In the genomic region with DNA sequence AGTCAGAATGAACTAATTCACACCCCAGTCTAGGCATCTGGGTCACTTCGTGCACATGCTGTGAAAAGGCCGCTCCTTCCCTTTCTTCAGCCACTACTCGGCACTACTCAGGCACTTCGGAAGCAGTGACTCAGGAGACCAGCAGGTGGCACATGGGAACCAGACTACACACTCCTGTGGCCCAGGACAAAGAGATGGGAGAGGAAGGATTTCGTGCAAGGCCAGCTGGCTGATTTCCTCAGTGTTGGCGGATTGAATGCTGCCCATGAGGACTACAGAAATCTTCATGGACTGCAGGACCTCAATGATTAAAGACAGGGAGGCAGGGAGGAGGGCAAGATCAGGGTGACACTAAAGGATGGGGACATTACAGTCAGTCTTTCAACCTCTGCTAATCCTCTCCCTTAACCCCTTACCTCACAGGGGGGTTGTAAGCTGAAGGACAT, we compare ENCODE assay signal across 8 cellular contexts.
DNase-seq lines count a peak whose midpoint lies in the region; ATAC-seq and TF ChIP-seq lines count a peak whose summit lies in the region.

No MANE protein-coding gene starts in this region.

- no peaks in the 10 kb centered on the region for H3K27me3 Mint-ChIP-seq in CD4-positive, alpha-beta T cell
- no peaks in the 10 kb centered on the region for H3K27me3 Mint-ChIP-seq in activated CD4-positive, alpha-beta T cell treated with anti-CD3 and anti-CD28 coated beads for 36 hours

- TF ChIP-seq RAD21 in liver (IDR thresholded peaks at IDR 0.05) = peak; percentile 94 to 99

- no peak overlapping the region for H3K27ac ChIP-seq in CD4-positive, alpha-beta T cell (ENCODE audit: low read depth, low read length)
- H3K27ac ChIP-seq in liver (ENCODE audit: low read depth in 1 of 2, low read length in 2 of 2) = no peak overlapping the region

- CTCF ChIA-PET in CD4-positive, alpha-beta T cell (lab: Charles Lee) = no interaction called here
- CTCF ChIA-PET in activated CD4-positive, alpha-beta T cell treated with anti-CD3 and anti-CD28 coated beads for 36 hours (lab: Charles Lee) = interaction anchor here (0.6 to 1.5 kb wide), 9 partner anchors 8 to 941 kb away, joined by 3 to 6 read pairs (median 3); no protein-coding TSS in a partner anchor

- H3K27ac Mint-ChIP-seq in CD4-positive, alpha-beta T cell = no peak overlapping the region
- no peak overlapping the region for H3K27ac Mint-ChIP-seq in activated CD4-positive, alpha-beta T cell treated with anti-CD3 and anti-CD28 coated beads for 36 hours

- POLR2A ChIA-PET in CD4-positive, alpha-beta T cell (lab: Charles Lee) = no interaction called here
- POLR2A ChIA-PET in activated CD4-positive, alpha-beta T cell treated with anti-CD3 and anti-CD28 coated beads for 36 hours (lab: Charles Lee) = no interaction called here

- H3K36me3 ChIP-seq in liver (ENCODE audit: control insufficient read depth in 4 of 4, insufficient read depth in 3 of 4, low read depth in 1 of 4, low read length in 3 of 4) = no peaks in the 10 kb centered on the region

- peak; percentile 64 for TF ChIP-seq CTCF in CD4-positive, alpha-beta T cell (IDR thresholded peaks at IDR 0.05)
- peak; percentile 90 for TF ChIP-seq CTCF in liver (IDR thresholded peaks at IDR 0.05; ENCODE audit: low read depth, low read length, missing input control)

- no peaks in the 10 kb centered on the region for H3K9me3 ChIP-seq in CD4-positive, alpha-beta T cell (ENCODE audit: control insufficient read depth, low read length)
- no peaks in the 10 kb centered on the region for H3K9me3 ChIP-seq in liver (ENCODE audit: control insufficient read depth in 4 of 4, low read length in 3 of 4)

- no peak overlapping the region for H3K4me3 Mint-ChIP-seq in CD4-positive, alpha-beta T cell
- no peak overlapping the region for H3K4me3 Mint-ChIP-seq in activated CD4-positive, alpha-beta T cell treated with anti-CD3 and anti-CD28 coated beads for 36 hours

- no peaks in the 10 kb centered on the region for H3K27me3 ChIP-seq in CD4-positive, alpha-beta T cell (ENCODE audit: control insufficient read depth, insufficient read depth, low read length)
- H3K27me3 ChIP-seq in liver (ENCODE audit: control insufficient read depth in 4 of 4, insufficient read depth in 4 of 4, low read length in 3 of 4) = no peaks in the 10 kb centered on the region

- intact Hi-C loops in CD4-positive, alpha-beta T cell (cut with DNase I, micrococcal nuclease) = loop anchor here (1.0 to 2.0 kb wide), 4 partner anchors 851 to 943 kb away; no protein-coding TSS in a partner anchor
- intact Hi-C loops in activated CD4-positive, alpha-beta T cell treated with anti-CD3 and anti-CD28 coated beads for 36 hours (cut with DNase I, micrococcal nuclease) = loop anchor here (1.0 to 5.0 kb wide), 7 partner anchors 98 to 941 kb away; a partner anchor contains a TSS

- peak; percentile 75 for ATAC-seq in CD4-positive, alpha-beta T cell (ENCODE audit: poor library complexity)
- ATAC-seq in GM19328 (IDR thresholded peaks at IDR 0.05; ENCODE audit: unreplicated experiment) (peak; percentile 67), HG03432 (IDR thresholded peaks at IDR 0.05; ENCODE audit: unreplicated experiment) (peak; percentile 57)
- peak; percentile 94 for ATAC-seq in activated CD4-positive, alpha-beta T cell treated with anti-CD3 and anti-CD28 coated beads for 36 hours

- H3K4me3 ChIP-seq in liver (ENCODE audit: low read depth in 1 of 3, low read length in 3 of 3) = no peak overlapping the region

- H3K9me3 Mint-ChIP-seq in CD4-positive, alpha-beta T cell = no peaks in the 10 kb centered on the region
- H3K9me3 Mint-ChIP-seq in activated CD4-positive, alpha-beta T cell treated with anti-CD3 and anti-CD28 coated beads for 36 hours (ENCODE audit: low read depth) = no peaks in the 10 kb centered on the region

- no peak overlapping the region for H3K9ac ChIP-seq in liver (ENCODE audit: low read depth in 1 of 2, low read length in 2 of 2)

- no peaks in the 10 kb centered on the region for H3K4me1 Mint-ChIP-seq in CD4-positive, alpha-beta T cell (ENCODE audit: low read depth)
- H3K4me1 Mint-ChIP-seq in activated CD4-positive, alpha-beta T cell treated with anti-CD3 and anti-CD28 coated beads for 36 hours = no peaks in the 10 kb centered on the region

- WGBS in liver = 10% methylated on average over 6 of the region's 6 CpGs

- H3K36me3 Mint-ChIP-seq in CD4-positive, alpha-beta T cell (ENCODE audit: low read depth) = no peaks in the 10 kb centered on the region
- H3K36me3 Mint-ChIP-seq in activated CD4-positive, alpha-beta T cell treated with anti-CD3 and anti-CD28 coated beads for 36 hours (ENCODE audit: low read depth) = no peaks in the 10 kb centered on the region

- peak; percentile 16 to 52 (median 38) for DNase-seq in CD4-positive, alpha-beta T cell
- DNase-seq in NCI-H460 (ENCODE audit: extremely low read depth, low read depth) (peak; percentile 78), dedifferentiated amniotic fluid mesenchymal stem cell (ENCODE audit: extremely low spot score) (peak; percentile 86)
- DNase-seq in activated CD4-positive, alpha-beta T cell treated with anti-CD3 and anti-CD28 coated beads for 36 hours = peak; percentile 76
- peak; percentile 6 to 23 (median 15) for DNase-seq in stimulated activated CD4-positive, alpha-beta T cell treated with anti-CD3 and anti-CD28 coated beads, TNF-alpha, amount 100 ng/mL, for 1 hour (ENCODE audit: low read depth in 3 of 3, low spot score in 1 of 3)

- H3K4me1 ChIP-seq in liver (ENCODE audit: control insufficient read depth in 4 of 4, insufficient read depth in 4 of 4, low read length in 3 of 4) = peaks cover 0 to 2% (median 0%) of the 10 kb centered on the region in 4 donors

TF ChIP-seq in liver, 16 proteins besides CTCF, POLR2A, EP300 and RAD21:
- TF ChIP-seq, protein P1, sequence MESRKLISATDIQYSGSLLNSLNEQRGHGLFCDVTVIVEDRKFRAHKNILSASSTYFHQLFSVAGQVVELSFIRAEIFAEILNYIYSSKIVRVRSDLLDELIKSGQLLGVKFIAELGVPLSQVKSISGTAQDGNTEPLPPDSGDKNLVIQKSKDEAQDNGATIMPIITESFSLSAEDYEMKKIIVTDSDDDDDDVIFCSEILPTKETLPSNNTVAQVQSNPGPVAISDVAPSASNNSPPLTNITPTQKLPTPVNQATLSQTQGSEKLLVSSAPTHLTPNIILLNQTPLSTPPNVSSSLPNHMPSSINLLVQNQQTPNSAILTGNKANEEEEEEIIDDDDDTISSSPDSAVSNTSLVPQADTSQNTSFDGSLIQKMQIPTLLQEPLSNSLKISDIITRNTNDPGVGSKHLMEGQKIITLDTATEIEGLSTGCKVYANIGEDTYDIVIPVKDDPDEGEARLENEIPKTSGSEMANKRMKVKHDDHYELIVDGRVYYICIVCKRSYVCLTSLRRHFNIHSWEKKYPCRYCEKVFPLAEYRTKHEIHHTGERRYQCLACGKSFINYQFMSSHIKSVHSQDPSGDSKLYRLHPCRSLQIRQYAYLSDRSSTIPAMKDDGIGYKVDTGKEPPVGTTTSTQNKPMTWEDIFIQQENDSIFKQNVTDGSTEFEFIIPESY (IDR thresholded peaks at IDR 0.05) = no peak
- TF ChIP-seq HNF4G (IDR thresholded peaks at IDR 0.05) (no peak), FOXA1 (IDR thresholded peaks at IDR 0.05) (no peak)

Comparison
In these comparisons a context has a peak if more than half of its experiments do, and no peak if none do; other contexts are left out.
1. DNase-seq: peak in every context shown above with its lines; median percentile 86 in dedifferentiated amniotic fluid mesenchymal stem cell; 78 in NCI-H460; 76 in activated CD4-positive, alpha-beta T cell treated with anti-CD3 and anti-CD28 coated beads for 36 hours; 38 in CD4-positive, alpha-beta T cell; 15 in stimulated activated CD4-positive, alpha-beta T cell treated with anti-CD3 and anti-CD28 coated beads, TNF-alpha, amount 100 ng/mL, for 1 hour.